Comparison of ENCODE assay signal across 19 cellular contexts in genomic region chr1:146021622-146022402, GRCh38. TPM values are rescaled to one million over a fixed set of nuclear protein-coding genes. Genes with fewer than 3 reads are reported as not detected.
"Had no signal": no experiment of that assay in that cellular context is flagged by ENCODE, and none has a peak within 500 bp of the region (broad histone marks: within the 10 kb centered on the region; RNA-seq: fewer than 3 reads in every experiment).

Gene HJV, minus strand, starts transcription at chr1:146021735. Its CDS starts 1,504 bp downstream, at chr1:146020231.

- H3K36me3 ChIP-seq: brain microvascular endothelial cell, pancreas, tibial nerve had no signal

- H3K27me3 ChIP-seq: pancreas had no signal

- ATAC-seq: activated CD4-positive, CD25-positive, alpha-beta regulatory T cell treated with anti-CD3 and anti-CD28 coated beads, Interleukin-2, amount 50 U/mL, for 24 hours; activated naive CD4-positive, alpha-beta T cell treated with anti-CD3 and anti-CD28 coated beads, Interleukin-2, amount 50 U/mL, for 72 hours; activated T-cell treated with anti-CD3 and anti-CD28 coated beads, Interleukin-2, amount 50 U/mL, for 4 hours; effector memory CD8-positive, alpha-beta T cell; left colon; pancreas; stimulated activated memory B cell treated with anti-CD40 and anti-IgM and Interleukin-4, amounts not matched to agents 10 μg/mL and 1 μg/mL and 100 μg/mL, for 72 hours had no signal

- H3K9me3 ChIP-seq: pancreas, tibial nerve had no signal

- H3K4me1 ChIP-seq: pancreas had no signal

- H3K27ac ChIP-seq: brain microvascular endothelial cell, epithelial cell of prostate, pancreas, tibial nerve had no signal

- H3K4me3 ChIP-seq: pancreas, tibial nerve had no signal

- DNase-seq: activated CD4-positive, alpha-beta T cell treated with anti-CD3 and anti-CD28 coated beads, Interleukin-2, amount 50 U/mL, for 4 hours; activated effector memory CD4-positive, alpha-beta T cell treated with anti-CD3 and anti-CD28 coated beads, Interleukin-2, amount 50 U/mL, for 16 hours; activated T-cell treated with anti-CD3 and anti-CD28 coated beads, Interleukin-2, amount 50 U/mL, for 4 hours; amygdala; brain microvascular endothelial cell; cerebellar nuclear complex; effector memory CD8-positive, alpha-beta T cell; immature natural killer cell; left colon; mesendoderm; pancreas had no signal

RNA-seq across cellular contexts. Expression of gene HJV, which starts in this region (rescaled TPM):
- total RNA-seq: activated naive CD4-positive, alpha-beta T cell treated with anti-CD3 and anti-CD28 coated beads, Interleukin-2, amount 50 U/mL, for 72 hours; activated T-cell treated with anti-CD3 and anti-CD28 coated beads, Interleukin-2, amount 50 U/mL, for 4 hours; glomerular endothelial cell; left colon; neural crest cell; pancreas; renal cortical epithelial cell; tibial nerve had no signal
